8 cellular contexts compared by ENCODE assay signal in genomic region chr20:64080013-64080812, GRCh38. TPM values are rescaled to one million over a fixed set of nuclear protein-coding genes. Genes with fewer than 3 reads are reported as not detected.
DNase-seq lines count a peak whose midpoint lies in the region; TF ChIP-seq lines count a peak whose summit lies in the region.

Gene OPRL1, plus strand, starts transcription at chr20:64080082. Its CDS starts 12,639 bp downstream, at chr20:64092721.

- intact Hi-C loops in spleen (cut with DNase I; ENCODE audit: low total_unique reads): loop anchor here (5.0 kb wide), 1 partner anchor 42 kb away; no protein-coding TSS in a partner anchor

- H3K27me3 Mint-ChIP-seq in activated naive CD4-positive, alpha-beta T cell treated with anti-CD3 and anti-CD28 coated beads, Interleukin-2, amount 50 U/mL, for 24 hours: peaks cover 2% of the 10 kb centered on the region

- WGBS in iPS DF 6.9 (ENCODE audit: insufficient coverage, insufficient read length): no CpG with 5 or more reads among the region's 62 CpGs
- 3 to 14% (median 5%) methylated on average over 22 to 62 of the region's 62 CpGs for WGBS in spleen, 5 donors

- H3K4me3 ChIP-seq in AG09309 (ENCODE audit: control insufficient read depth, low read depth, low read length): peak within 1 kb of the TSS; percentile 89
- peak within 1 kb of the TSS; percentile 82 for H3K4me3 ChIP-seq in HUES48 (ENCODE audit: low read depth, low read length)
- peak within 1 kb of the TSS; percentile 40; the same call in 1 of the 2 replicates for H3K4me3 ChIP-seq in iPS DF 6.9 (ENCODE audit: low read length)
- peak within 1 kb of the TSS; percentile 62 to 96 (median 81) for H3K4me3 ChIP-seq in spleen

- H3K36me3 ChIP-seq in HUES48 (ENCODE audit: control insufficient read depth, insufficient read depth, low read length) (no peaks in the 10 kb centered on the region), iPS DF 6.9 (ENCODE audit: control insufficient read depth, insufficient read depth, low read length) (no peaks in the 10 kb centered on the region), spleen (peaks cover 0 to 24% (median 11%) of the 10 kb centered on the region in 6 donors)

- H3K27me3 ChIP-seq in HUES48 (ENCODE audit: control insufficient read depth, insufficient read depth, low read length) (peaks cover 49% of the 10 kb centered on the region), iPS DF 6.9 (ENCODE audit: control insufficient read depth, insufficient read depth, low read length) (peaks cover 10% of the 10 kb centered on the region; the same call in 1 of the 2 replicates), spleen (replicated peaks in 1 of 7) (peaks cover 0 to 25% (median 16%) of the 10 kb centered on the region in 7 donors)

- H3K4me1 ChIP-seq in HUES48 (ENCODE audit: control insufficient read depth, insufficient read depth, low read length) (peaks cover 24% of the 10 kb centered on the region), iPS DF 6.9 (ENCODE audit: control insufficient read depth, insufficient read depth, low read length) (peaks cover 5% of the 10 kb centered on the region; the same call in 1 of the 2 replicates), spleen (peaks cover 29 to 92% (median 86%) of the 10 kb centered on the region in 6 donors)

- H3K9me3 Mint-ChIP-seq in activated naive CD4-positive, alpha-beta T cell treated with anti-CD3 and anti-CD28 coated beads, Interleukin-2, amount 50 U/mL, for 24 hours: no peaks in the 10 kb centered on the region

- H3K9me3 ChIP-seq in HUES48 (ENCODE audit: control insufficient read depth, insufficient read depth, low read length) (no peaks in the 10 kb centered on the region), iPS DF 6.9 (ENCODE audit: control insufficient read depth, insufficient read depth, low read length) (no peaks in the 10 kb centered on the region), spleen (no peaks in the 10 kb centered on the region)

- DNase-seq in AG09309 (ENCODE audit: low read depth): no peak
- no peak for DNase-seq in iPS DF 6.9 (ENCODE audit: low read depth, low spot score)
- peak; percentile 96 for DNase-seq in spleen
- no peak for DNase-seq in activated effector memory CD4-positive, alpha-beta T cell treated with Interleukin-2 at 50 U/mL for 16 hours
- no peak for DNase-seq in stimulated activated CD4-positive, alpha-beta T cell treated with anti-CD3 and anti-CD28 coated beads, Interleukin-4, amount 100 ng/mL, for 1 hour
- no peak for DNase-seq in amniotic stem cell (lab: John Stamatoyannopoulos, UW)

- TF ChIP-seq POLR2A in spleen (IDR thresholded peaks at IDR 0.05): no peak

- peak within 1 kb of the TSS; percentile 55 for H3K27ac Mint-ChIP-seq in activated naive CD4-positive, alpha-beta T cell treated with anti-CD3 and anti-CD28 coated beads, Interleukin-2, amount 50 U/mL, for 24 hours

- peak within 1 kb of the TSS; percentile 90 for H3K4me3 Mint-ChIP-seq in activated naive CD4-positive, alpha-beta T cell treated with anti-CD3 and anti-CD28 coated beads, Interleukin-2, amount 50 U/mL, for 24 hours

- peak within 1 kb of the TSS; percentile 46; the same call in 1 of the 2 replicates for H3K9ac ChIP-seq in HUES48 (ENCODE audit: low read depth, low read length)

- TF ChIP-seq CTCF in AG09309 (IDR thresholded peaks at IDR 0.05; ENCODE audit: control insufficient read depth, insufficient read depth, low read depth, low read length, missing control alignments) (no peak), spleen (IDR thresholded peaks at IDR 0.05 in 8 of 11, conservative IDR thresholded peaks at IDR 0.05 in 3 of 11) (no peak)

- peaks cover 40% of the 10 kb centered on the region for H3K4me1 Mint-ChIP-seq in activated naive CD4-positive, alpha-beta T cell treated with anti-CD3 and anti-CD28 coated beads, Interleukin-2, amount 50 U/mL, for 24 hours

- H3K36me3 Mint-ChIP-seq in activated naive CD4-positive, alpha-beta T cell treated with anti-CD3 and anti-CD28 coated beads, Interleukin-2, amount 50 U/mL, for 24 hours: no peaks in the 10 kb centered on the region

- H3K27ac ChIP-seq in HUES48 (ENCODE audit: low read depth, low read length) (peak within 1 kb of the TSS; percentile 21), iPS DF 6.9 (ENCODE audit: low read length) (no peak within 1 kb of the TSS), spleen (peak within 1 kb of the TSS; percentile 84 to 97 (median 89))

RNA-seq across cellular contexts. Expression of gene OPRL1, which starts in this region (rescaled TPM):
- 1 to 10 TPM; 3.7 to 7.9 (median 5.1) TPM for total RNA-seq in spleen
- polyA plus RNA-seq in spleen: 1 to 10 TPM; 1.9 to 4.9 (median 2.5) TPM
